ENCODE assay signal across 8 cellular contexts in the genomic region with DNA sequence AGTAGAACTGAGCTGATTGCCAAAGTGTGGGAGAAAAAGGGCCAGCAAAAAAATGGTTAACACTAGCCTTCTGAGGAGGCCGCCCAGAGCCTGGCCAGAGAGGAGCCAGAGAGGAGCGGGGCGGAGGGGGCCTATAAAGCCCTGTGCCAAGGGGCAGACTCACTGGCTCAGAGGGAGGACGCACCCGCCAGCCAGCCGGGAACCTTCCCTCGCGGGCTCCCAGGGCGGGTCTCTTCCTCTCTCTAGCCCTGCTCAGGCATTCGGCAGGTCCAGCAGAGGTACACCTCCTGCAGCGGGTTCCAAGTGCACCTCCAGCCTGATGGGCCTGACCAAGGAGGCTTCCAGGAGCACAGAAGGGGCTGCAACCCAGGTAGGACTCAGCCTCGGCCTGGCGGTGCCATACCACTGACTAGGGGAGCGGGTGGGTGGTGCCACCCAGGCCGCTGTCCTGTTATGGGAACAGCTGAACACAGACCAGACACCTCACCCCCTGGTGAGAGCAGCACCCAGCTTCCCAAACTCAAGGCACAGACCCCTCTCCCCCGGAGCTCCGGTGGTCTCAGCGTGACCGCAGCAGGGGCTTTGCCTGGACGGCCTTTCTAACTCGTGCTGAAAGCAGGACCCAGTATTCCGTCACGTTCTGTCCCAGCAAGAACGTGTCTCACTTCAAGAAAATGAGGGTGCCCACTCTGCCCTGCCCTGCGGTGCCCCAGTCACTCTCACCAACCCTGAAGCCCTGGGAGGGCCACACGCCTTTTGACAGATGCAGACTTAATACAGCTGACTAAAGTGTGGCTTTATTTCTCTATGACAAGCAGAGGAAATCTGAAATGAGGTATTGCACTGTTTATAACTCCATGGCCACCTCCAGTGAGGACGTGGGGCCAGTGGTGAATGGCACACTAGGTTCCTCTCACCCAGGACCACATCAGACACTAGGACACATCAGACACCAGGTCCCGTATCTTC. TPM values are rescaled to one million over a fixed set of nuclear protein-coding genes. Genes with fewer than 3 reads are reported as not detected.
A peak's percentile ranks its signal among the peaks of the same experiment; 100 is the strongest.
DNase-seq lines count a peak whose midpoint lies in the region; ATAC-seq lines count a peak whose summit lies in the region.

Gene GPER1, plus strand, starts transcription at position 162 of the 969 bp plus-strand sequence. CDS start 3,616 bp downstream, outside the sequence.

- WGBS in thymus = 97% methylated on average over 28 of the region's 28 CpGs

- peaks cover 8% of the 10 kb centered on the region for H3K4me1 ChIP-seq in thymus (ENCODE audit: control insufficient read depth, insufficient read depth, low read length)

- no peaks in the 10 kb centered on the region for H3K36me3 ChIP-seq in thymus (ENCODE audit: control insufficient read depth, insufficient read depth)

- peaks cover 1% of the 10 kb centered on the region for H3K36me3 Mint-ChIP-seq in central memory CD8-positive, alpha-beta T cell (ENCODE audit: insufficient read depth)

- intact Hi-C loops in left colon (cut with DNase I, micrococcal nuclease) = no loop called here

- ATAC-seq in central memory CD8-positive, alpha-beta T cell (replicated peaks; ENCODE audit: extremely low read depth, poor library complexity, severe bottlenecking) = no peak
- ATAC-seq in left colon = peak; percentile 90
- ATAC-seq in HG03039 (IDR thresholded peaks at IDR 0.05; ENCODE audit: unreplicated experiment) = no peak

- H3K27me3 Mint-ChIP-seq in central memory CD8-positive, alpha-beta T cell = no peaks in the 10 kb centered on the region

- H3K9me3 Mint-ChIP-seq in central memory CD8-positive, alpha-beta T cell = no peaks in the 10 kb centered on the region

- H3K27ac ChIP-seq in thymus (ENCODE audit: low read depth) = no peak within 1 kb of the TSS

- peaks cover 8% of the 10 kb centered on the region for H3K4me1 Mint-ChIP-seq in central memory CD8-positive, alpha-beta T cell

- no peaks in the 10 kb centered on the region for H3K9me3 ChIP-seq in thymus (ENCODE audit: control insufficient read depth)

- peak within 1 kb of the TSS; percentile 24 for H3K4me3 ChIP-seq in thymus (ENCODE audit: low read length)

- peak; percentile 25 for DNase-seq in DMS79 (lab: John Stamatoyannopoulos, UW)
- peak; percentile 24 for DNase-seq in NCI-H2196 treated with DMSO at 0.1 percent for 48 hours (lab: John Stamatoyannopoulos, UW; ENCODE audit: unreplicated experiment)
- no peak for DNase-seq in central memory CD8-positive, alpha-beta T cell (ENCODE audit: low spot score in 2 of 2)
- peak; percentile 87 for DNase-seq in left colon
- DNase-seq in NCI-H774 (lab: John Stamatoyannopoulos, UW) = no peak
- no peak for DNase-seq in germinal center (ENCODE audit: low spot score)

- no peak within 1 kb of the TSS for H3K27ac Mint-ChIP-seq in central memory CD8-positive, alpha-beta T cell (ENCODE audit: low read depth)

- H3K27me3 ChIP-seq in thymus (ENCODE audit: control insufficient read depth, insufficient read depth) = peaks cover 2% of the 10 kb centered on the region

- H3K4me3 Mint-ChIP-seq in central memory CD8-positive, alpha-beta T cell = peak within 1 kb of the TSS; percentile 58

RNA-seq across cellular contexts. Expression of gene GPER1, which starts in this region (rescaled TPM):
- 10 to 100 TPM in 1 of 2 donors, 1 to 10 TPM in 1; 7.2 to 20.8 TPM for total RNA-seq in left colon
- polyA plus RNA-seq in thymus = 3.4 TPM

Comparison
In these comparisons a context has a peak if more than half of its experiments do, and no peak if none do; other contexts are left out.
1. DNase-seq: peak in DMS79 (single experiment), NCI-H2196 treated with DMSO at 0.1 percent for 48 hours (single experiment) and left colon (2 of 2); none in central memory CD8-positive, alpha-beta T cell (0 of 2), NCI-H774 (single experiment) and germinal center (single experiment).